ENCODE assay signal across 11 cellular contexts in genomic region chr6:14729186-14729871, GRCh38.
A peak's percentile ranks its signal among the peaks of the same experiment; 100 is the strongest.
DNase-seq lines count a peak whose midpoint lies in the region; ATAC-seq and TF ChIP-seq lines count a peak whose summit lies in the region.
"Had no signal": no experiment of that assay in that cellular context is flagged by ENCODE, and none has a peak within 500 bp of the region (broad histone marks: within the 10 kb centered on the region; RNA-seq: fewer than 3 reads in every experiment).

No MANE protein-coding gene starts in this region.

- H3K4me3 ChIP-seq in heart left ventricle = no peak overlapping the region
- H3K4me3 ChIP-seq: pancreas, testis had no signal

- DNase-seq in GM10266 (ENCODE audit: extremely low spot score) = peak; percentile 33
- DNase-seq in NCI-H2227 (lab: John Stamatoyannopoulos, UW; ENCODE audit: unreplicated experiment) = peak; percentile 57
- DNase-seq in glutamatergic neuron = no peak
- DNase-seq in NCI-H1436 treated with DMSO at 0.1 percent for 48 hours (lab: John Stamatoyannopoulos, UW) = no peak
- no peak for DNase-seq in heart left ventricle
- DNase-seq: activated CD4-positive, alpha-beta T cell treated with anti-CD3 and anti-CD28 coated beads, Interleukin-2, amount 50 U/mL, for 4 hours had no signal

- H3K36me3 Mint-ChIP-seq in glutamatergic neuron (ENCODE audit: unreplicated experiment) = peaks cover 4% of the 10 kb centered on the region

- H3K27ac Mint-ChIP-seq in glutamatergic neuron (ENCODE audit: unreplicated experiment) = peak overlapping the region; percentile 62

- TF ChIP-seq POLR2A in heart left ventricle (IDR thresholded peaks at IDR 0.05) = no peak

- 85 to 91% (median 89%) methylated on average over 12 of the region's 12 CpGs for WGBS in heart left ventricle, 4 donors

- TF ChIP-seq CTCF in GM10266 (IDR thresholded peaks at IDR 0.05; ENCODE audit: control insufficient read depth, insufficient read depth, low read depth, missing control alignments) = no peak
- no peak for TF ChIP-seq CTCF in glutamatergic neuron (IDR thresholded peaks at IDR 0.05; ENCODE audit: partially characterized antibody, unreplicated experiment)
- TF ChIP-seq CTCF in heart left ventricle (IDR thresholded peaks at IDR 0.05) = no peak

- no peaks in the 10 kb centered on the region for H3K27me3 ChIP-seq in heart left ventricle
- H3K27me3 ChIP-seq: pancreas, testis had no signal

- H3K9me3 ChIP-seq in heart left ventricle = no peaks in the 10 kb centered on the region
- H3K9me3 ChIP-seq: pancreas, testis had no signal

- H3K4me3 Mint-ChIP-seq in glutamatergic neuron (ENCODE audit: unreplicated experiment) = no peak overlapping the region

- no peaks in the 10 kb centered on the region for H3K36me3 ChIP-seq in heart left ventricle
- H3K36me3 ChIP-seq: pancreas had no signal

- intact Hi-C loops in heart left ventricle (cut with DNase I) = no loop called here

- no peaks in the 10 kb centered on the region for H3K27me3 Mint-ChIP-seq in glutamatergic neuron (ENCODE audit: unreplicated experiment)

- ATAC-seq in GM21529 (IDR thresholded peaks at IDR 0.05; ENCODE audit: unreplicated experiment) (peak; percentile 67), HG03521 (IDR thresholded peaks at IDR 0.05; ENCODE audit: unreplicated experiment) (no peak), heart left ventricle (no peak), HG03175 (IDR thresholded peaks at IDR 0.05; ENCODE audit: unreplicated experiment) (no peak)

- H3K4me1 ChIP-seq in heart left ventricle = peaks cover 0 to 65% (median 0%) of the 10 kb centered on the region in 12 donors
- H3K4me1 ChIP-seq: pancreas, testis had no signal

- peaks cover 13% of the 10 kb centered on the region for H3K4me1 Mint-ChIP-seq in glutamatergic neuron (ENCODE audit: low read depth, unreplicated experiment)

- peaks cover 3% of the 10 kb centered on the region for H3K9me3 Mint-ChIP-seq in glutamatergic neuron (ENCODE audit: unreplicated experiment)

- peak overlapping the region in 1 of 12 donors; percentile 87 for H3K27ac ChIP-seq in heart left ventricle
- H3K27ac ChIP-seq: testis had no signal

Comparison
In these comparisons a context has a peak if more than half of its experiments do, and no peak if none do; other contexts are left out.
1. DNase-seq: peak in GM10266 (single experiment) and NCI-H2227 (single experiment); none in glutamatergic neuron (single experiment), NCI-H1436 treated with DMSO at 0.1 percent for 48 hours (single experiment) and heart left ventricle (0 of 5).